In the genomic region with DNA sequence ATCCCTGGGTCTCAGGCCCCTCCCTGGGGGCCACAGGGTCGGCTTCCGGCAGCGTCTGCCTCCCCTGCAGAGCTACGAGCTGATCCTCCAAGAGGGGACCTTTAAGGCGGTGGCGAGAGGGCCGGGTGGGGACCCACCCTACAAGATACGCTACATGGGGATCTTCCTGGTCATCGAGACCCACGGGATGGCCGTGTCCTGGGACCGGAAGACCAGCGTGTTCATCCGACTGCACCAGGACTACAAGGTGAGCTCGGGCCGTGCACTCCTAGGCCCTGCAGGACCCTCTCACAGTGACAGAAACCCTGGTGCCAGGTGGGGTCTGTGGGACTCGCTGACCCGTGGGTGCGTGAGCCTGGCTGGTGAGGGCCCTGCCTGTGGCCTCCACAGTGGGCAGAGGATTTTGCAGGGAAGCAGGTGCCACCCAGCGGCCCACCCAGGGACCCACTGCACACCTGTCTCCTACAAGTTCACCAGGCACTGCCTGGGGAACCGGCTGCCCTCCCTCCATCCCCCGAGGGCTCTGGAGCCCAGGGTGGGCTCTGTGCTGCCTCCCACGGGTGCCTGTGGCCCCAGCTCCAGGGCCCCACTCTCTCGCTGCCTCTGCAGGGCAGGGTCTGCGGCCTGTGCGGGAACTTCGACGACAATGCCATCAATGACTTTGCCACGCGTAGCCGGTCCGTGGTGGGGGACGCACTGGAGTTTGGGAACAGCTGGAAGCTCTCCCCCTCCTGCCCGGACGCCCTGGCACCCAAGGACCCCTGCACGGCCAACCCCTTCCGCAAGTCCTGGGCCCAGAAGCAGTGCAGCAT, we compare ENCODE assay signal across 1 cellular context.
TF ChIP-seq lines count a peak whose summit lies in the region.

No MANE protein-coding gene starts in this region.

TF ChIP-seq in HepG2, 621 proteins besides CTCF, POLR2A, EP300 and RAD21:
- TF ChIP-seq IRF1 (CRISPR knock-in tag; IDR thresholded peaks at IDR 0.05; ENCODE audit: low read depth), result no peak
TF ChIP-seq in HepG2: peak in this region for 0.
